ENCODE assay signal across 1 cellular context in genomic region chr6:138403801-138404665, GRCh38.
A peak's percentile ranks its signal among the peaks of the same experiment; 100 is the strongest.
TF ChIP-seq lines count a peak whose summit lies in the region.

A gene with protein sequence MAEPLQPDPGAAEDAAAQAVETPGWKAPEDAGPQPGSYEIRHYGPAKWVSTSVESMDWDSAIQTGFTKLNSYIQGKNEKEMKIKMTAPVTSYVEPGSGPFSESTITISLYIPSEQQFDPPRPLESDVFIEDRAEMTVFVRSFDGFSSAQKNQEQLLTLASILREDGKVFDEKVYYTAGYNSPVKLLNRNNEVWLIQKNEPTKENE (plus strand): TSS chr6:138404223. CDS start chr6:138404496, 273 bp downstream.

TF ChIP-seq in K562, 482 proteins besides CTCF, POLR2A, EP300 and RAD21 (continued from another document and continues in another):
- TF ChIP-seq, protein P1, sequence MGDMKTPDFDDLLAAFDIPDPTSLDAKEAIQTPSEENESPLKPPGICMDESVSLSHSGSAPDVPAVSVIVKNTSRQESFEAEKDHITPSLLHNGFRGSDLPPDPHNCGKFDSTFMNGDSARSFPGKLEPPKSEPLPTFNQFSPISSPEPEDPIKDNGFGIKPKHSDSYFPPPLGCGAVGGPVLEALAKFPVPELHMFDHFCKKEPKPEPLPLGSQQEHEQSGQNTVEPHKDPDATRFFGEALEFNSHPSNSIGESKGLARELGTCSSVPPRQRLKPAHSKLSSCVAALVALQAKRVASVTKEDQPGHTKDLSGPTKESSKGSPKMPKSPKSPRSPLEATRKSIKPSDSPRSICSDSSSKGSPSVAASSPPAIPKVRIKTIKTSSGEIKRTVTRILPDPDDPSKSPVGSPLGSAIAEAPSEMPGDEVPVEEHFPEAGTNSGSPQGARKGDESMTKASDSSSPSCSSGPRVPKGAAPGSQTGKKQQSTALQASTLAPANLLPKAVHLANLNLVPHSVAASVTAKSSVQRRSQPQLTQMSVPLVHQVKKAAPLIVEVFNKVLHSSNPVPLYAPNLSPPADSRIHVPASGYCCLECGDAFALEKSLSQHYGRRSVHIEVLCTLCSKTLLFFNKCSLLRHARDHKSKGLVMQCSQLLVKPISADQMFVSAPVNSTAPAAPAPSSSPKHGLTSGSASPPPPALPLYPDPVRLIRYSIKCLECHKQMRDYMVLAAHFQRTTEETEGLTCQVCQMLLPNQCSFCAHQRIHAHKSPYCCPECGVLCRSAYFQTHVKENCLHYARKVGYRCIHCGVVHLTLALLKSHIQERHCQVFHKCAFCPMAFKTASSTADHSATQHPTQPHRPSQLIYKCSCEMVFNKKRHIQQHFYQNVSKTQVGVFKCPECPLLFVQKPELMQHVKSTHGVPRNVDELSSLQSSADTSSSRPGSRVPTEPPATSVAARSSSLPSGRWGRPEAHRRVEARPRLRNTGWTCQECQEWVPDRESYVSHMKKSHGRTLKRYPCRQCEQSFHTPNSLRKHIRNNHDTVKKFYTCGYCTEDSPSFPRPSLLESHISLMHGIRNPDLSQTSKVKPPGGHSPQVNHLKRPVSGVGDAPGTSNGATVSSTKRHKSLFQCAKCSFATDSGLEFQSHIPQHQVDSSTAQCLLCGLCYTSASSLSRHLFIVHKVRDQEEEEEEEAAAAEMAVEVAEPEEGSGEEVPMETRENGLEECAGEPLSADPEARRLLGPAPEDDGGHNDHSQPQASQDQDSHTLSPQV (IDR thresholded peaks at IDR 0.05) = peak; percentile 59; the same call in 1 of the 2 replicates
- TF ChIP-seq, protein P2, sequence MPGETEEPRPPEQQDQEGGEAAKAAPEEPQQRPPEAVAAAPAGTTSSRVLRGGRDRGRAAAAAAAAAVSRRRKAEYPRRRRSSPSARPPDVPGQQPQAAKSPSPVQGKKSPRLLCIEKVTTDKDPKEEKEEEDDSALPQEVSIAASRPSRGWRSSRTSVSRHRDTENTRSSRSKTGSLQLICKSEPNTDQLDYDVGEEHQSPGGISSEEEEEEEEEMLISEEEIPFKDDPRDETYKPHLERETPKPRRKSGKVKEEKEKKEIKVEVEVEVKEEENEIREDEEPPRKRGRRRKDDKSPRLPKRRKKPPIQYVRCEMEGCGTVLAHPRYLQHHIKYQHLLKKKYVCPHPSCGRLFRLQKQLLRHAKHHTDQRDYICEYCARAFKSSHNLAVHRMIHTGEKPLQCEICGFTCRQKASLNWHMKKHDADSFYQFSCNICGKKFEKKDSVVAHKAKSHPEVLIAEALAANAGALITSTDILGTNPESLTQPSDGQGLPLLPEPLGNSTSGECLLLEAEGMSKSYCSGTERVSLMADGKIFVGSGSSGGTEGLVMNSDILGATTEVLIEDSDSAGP (CRISPR knock-in tag; IDR thresholded peaks at IDR 0.05) = no peak
- TF ChIP-seq, protein P3, sequence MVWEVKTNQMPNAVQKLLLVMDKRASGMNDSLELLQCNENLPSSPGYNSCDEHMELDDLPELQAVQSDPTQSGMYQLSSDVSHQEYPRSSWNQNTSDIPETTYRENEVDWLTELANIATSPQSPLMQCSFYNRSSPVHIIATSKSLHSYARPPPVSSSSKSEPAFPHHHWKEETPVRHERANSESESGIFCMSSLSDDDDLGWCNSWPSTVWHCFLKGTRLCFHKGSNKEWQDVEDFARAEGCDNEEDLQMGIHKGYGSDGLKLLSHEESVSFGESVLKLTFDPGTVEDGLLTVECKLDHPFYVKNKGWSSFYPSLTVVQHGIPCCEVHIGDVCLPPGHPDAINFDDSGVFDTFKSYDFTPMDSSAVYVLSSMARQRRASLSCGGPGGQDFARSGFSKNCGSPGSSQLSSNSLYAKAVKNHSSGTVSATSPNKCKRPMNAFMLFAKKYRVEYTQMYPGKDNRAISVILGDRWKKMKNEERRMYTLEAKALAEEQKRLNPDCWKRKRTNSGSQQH (CRISPR knock-in tag; IDR thresholded peaks at IDR 0.05) = no peak
- TF ChIP-seq JUN (IDR thresholded peaks at IDR 0.05; ENCODE audit: borderline replicate concordance, low read depth, low read length) (peak; percentile 28; the same call in 1 of the 2 replicates), JUN (CRISPR knock-in tag; IDR thresholded peaks at IDR 0.05; ENCODE audit: borderline replicate concordance) (no peak; the same call in 1 of the 2 replicates), KDM4B (IDR thresholded peaks at IDR 0.05; ENCODE audit: borderline replicate concordance in 2 of 2, low read depth in 1 of 2) (no peak), CTBP1 (IDR thresholded peaks at IDR 0.05; ENCODE audit: borderline replicate concordance) (peak; percentile 97), POLR2AphosphoS2 (IDR thresholded peaks at IDR 0.05; ENCODE audit: low read length) (no peak), NR2F6 (CRISPR knock-in tag; IDR thresholded peaks at IDR 0.05) (no peak), PATZ1 (CRISPR knock-in tag; IDR thresholded peaks at IDR 0.05; ENCODE audit: borderline replicate concordance) (no peak), MCM2 (IDR thresholded peaks at IDR 0.05; ENCODE audit: low read depth) (no peak), ZNF197 (CRISPR knock-in tag; IDR thresholded peaks at IDR 0.05; ENCODE audit: low read depth) (no peak; the same call in 1 of the 2 replicates), FOXK1 (CRISPR knock-in tag; IDR thresholded peaks at IDR 0.05; ENCODE audit: borderline replicate concordance) (0 out of 2 replicates have a peak, but pooled peaks have one; percentile 84), MIER1 (IDR thresholded peaks at IDR 0.05; ENCODE audit: low read depth) (no peak), ZBTB17 (CRISPR knock-in tag; IDR thresholded peaks at IDR 0.05) (no peak), TBP (optimal IDR thresholded peaks at IDR 0.05; ENCODE audit: low read depth, low read length) (peak; percentile 87), THRAP3 (IDR thresholded peaks at IDR 0.05; ENCODE audit: borderline replicate concordance) (no peak), SETDB1 (IDR thresholded peaks at IDR 0.05; ENCODE audit: low read length) (no peak), ZNF263 (CRISPR knock-in tag; IDR thresholded peaks at IDR 0.05; ENCODE audit: borderline replicate concordance) (0 out of 2 replicates have a peak, but pooled peaks have one; percentile 18), ARID3A (IDR thresholded peaks at IDR 0.05; ENCODE audit: borderline replicate concordance, low read depth, low read length) (no peak), ZNF644 (tag; IDR thresholded peaks at IDR 0.05; ENCODE audit: low read depth) (peak; percentile 36; the same call in 1 of the 2 replicates), CGGBP1 (CRISPR knock-in tag; IDR thresholded peaks at IDR 0.05) (peak; percentile 82; the same call in 1 of the 2 replicates), ETV6 (IDR thresholded peaks at IDR 0.05; ENCODE audit: borderline replicate concordance in 1 of 2, low read depth in 2 of 2, low read length in 1 of 2) (0 out of 4 replicates have a peak, but pooled peaks of 1 of the 2 experiments have one; percentile 23), ETV6 (CRISPR knock-in tag; IDR thresholded peaks at IDR 0.05; ENCODE audit: borderline replicate concordance) (0 out of 2 replicates have a peak, but pooled peaks have one; percentile 67), ELF1 (tag; IDR thresholded peaks at IDR 0.05) (peak; percentile 79), CBFB (CRISPR knock-in tag; IDR thresholded peaks at IDR 0.05) (no peak), ZNF140 (CRISPR knock-in tag; IDR thresholded peaks at IDR 0.05) (no peak), BDP1 (IDR thresholded peaks at IDR 0.05; ENCODE audit: insufficient read depth, insufficient read length) (no peak), POLR3G (IDR thresholded peaks at IDR 0.05; ENCODE audit: extremely low read depth, insufficient read length, insufficient replicate concordance) (no peak), ATF2 (CRISPR knock-in tag; IDR thresholded peaks at IDR 0.05) (no peak)
- TF ChIP-seq, protein P4, sequence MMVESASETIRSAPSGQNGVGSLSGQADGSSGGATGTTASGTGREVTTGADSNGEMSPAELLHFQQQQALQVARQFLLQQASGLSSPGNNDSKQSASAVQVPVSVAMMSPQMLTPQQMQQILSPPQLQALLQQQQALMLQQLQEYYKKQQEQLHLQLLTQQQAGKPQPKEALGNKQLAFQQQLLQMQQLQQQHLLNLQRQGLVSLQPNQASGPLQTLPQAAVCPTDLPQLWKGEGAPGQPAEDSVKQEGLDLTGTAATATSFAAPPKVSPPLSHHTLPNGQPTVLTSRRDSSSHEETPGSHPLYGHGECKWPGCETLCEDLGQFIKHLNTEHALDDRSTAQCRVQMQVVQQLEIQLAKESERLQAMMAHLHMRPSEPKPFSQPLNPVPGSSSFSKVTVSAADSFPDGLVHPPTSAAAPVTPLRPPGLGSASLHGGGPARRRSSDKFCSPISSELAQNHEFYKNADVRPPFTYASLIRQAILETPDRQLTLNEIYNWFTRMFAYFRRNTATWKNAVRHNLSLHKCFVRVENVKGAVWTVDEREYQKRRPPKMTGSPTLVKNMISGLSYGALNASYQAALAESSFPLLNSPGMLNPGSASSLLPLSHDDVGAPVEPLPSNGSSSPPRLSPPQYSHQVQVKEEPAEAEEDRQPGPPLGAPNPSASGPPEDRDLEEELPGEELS (CRISPR knock-in tag; IDR thresholded peaks at IDR 0.05; ENCODE audit: borderline replicate concordance) = peak; percentile 88; the same call in 1 of the 2 replicates
